In the genomic region with DNA sequence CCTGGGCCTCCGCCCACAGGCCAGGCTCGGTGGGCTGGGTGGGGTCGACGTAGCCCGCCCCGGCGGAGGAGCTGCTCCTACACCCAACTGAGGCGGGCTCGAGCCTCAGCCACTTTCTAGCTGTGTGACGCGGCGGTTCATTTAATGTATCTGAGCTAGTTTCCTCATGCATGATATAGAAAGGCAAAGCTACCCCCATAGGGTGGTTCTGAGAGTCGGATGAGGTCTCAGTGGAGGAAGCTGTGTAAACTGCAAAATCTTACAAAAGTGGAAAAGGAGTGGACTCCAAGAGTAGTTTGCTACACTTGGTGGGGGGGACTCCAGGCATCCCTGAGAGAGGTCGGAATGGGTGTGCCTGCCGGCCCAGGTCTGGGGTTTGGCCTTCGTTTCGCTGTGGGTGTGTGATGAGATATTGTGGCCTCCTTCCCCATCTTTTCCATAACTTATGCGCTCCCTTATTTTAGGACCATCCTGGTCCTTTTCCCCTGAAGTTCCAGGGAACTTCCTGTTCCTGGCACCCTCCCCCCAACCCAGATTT, we compare ENCODE assay signal across 8 cellular contexts. TPM values are rescaled to one million over a fixed set of nuclear protein-coding genes. Genes with fewer than 3 reads are reported as not detected.
DNase-seq lines count a peak whose midpoint lies in the region; ATAC-seq, FAIRE-seq and TF ChIP-seq lines count a peak whose summit lies in the region.

No MANE protein-coding gene starts in this region.

- H3K79me2 ChIP-seq in KMS-11 (ENCODE audit: insufficient read depth, low read depth) = peaks cover 54% of the 10 kb centered on the region

- TF ChIP-seq CTCF in BE2C (IDR thresholded peaks at IDR 0.05; ENCODE audit: low read depth, low read length) (no peak), KMS-11 (conservative IDR thresholded peaks at IDR 0.05; ENCODE audit: low read depth, low read length) (no peak), brain microvascular endothelial cell (IDR thresholded peaks at IDR 0.05; ENCODE audit: low read depth, low read length, missing control alignments) (no peak), lung (IDR thresholded peaks at IDR 0.05; ENCODE audit: control extremely low read depth, extremely low read depth) (no peak)

- H3K9me3 ChIP-seq in BE2C = no peaks in the 10 kb centered on the region
- no peaks in the 10 kb centered on the region for H3K9me3 ChIP-seq in lung (ENCODE audit: control insufficient read depth in 2 of 2, insufficient read depth in 1 of 2, low read length in 1 of 2)

- peak overlapping the region; percentile 81 for H3K4me2 ChIP-seq in KMS-11

- H4K20me1 ChIP-seq in KMS-11 (ENCODE audit: insufficient read depth) = no peaks in the 10 kb centered on the region; the same call in 1 of the 2 replicates

- ATAC-seq in GM19328 (IDR thresholded peaks at IDR 0.05; ENCODE audit: unreplicated experiment) (peak; percentile 24), lung (ENCODE audit: insufficient read depth, low FRiP score) (no peak)

- H3K36me3 ChIP-seq in BE2C (no peaks in the 10 kb centered on the region), KMS-11 (ENCODE audit: insufficient read depth) (no peaks in the 10 kb centered on the region), brain microvascular endothelial cell (replicated peaks) (no peaks in the 10 kb centered on the region), lung (ENCODE audit: control insufficient read depth in 2 of 2, insufficient read depth in 2 of 2, low read length in 2 of 2) (no peaks in the 10 kb centered on the region)

- H3K27ac ChIP-seq in KMS-11 = peak overlapping the region; percentile 50
- H3K27ac ChIP-seq in brain microvascular endothelial cell = peak overlapping the region; percentile 69
- H3K27ac ChIP-seq in lung (ENCODE audit: low read depth in 1 of 2, low read length in 1 of 2) = peak overlapping the region; percentile 84 to 92

- 9 to 10% methylated on average over 18 of the region's 18 CpGs for WGBS in lung, 2 donors

- H3K4me3 ChIP-seq in BE2C (ENCODE audit: low read depth, low read length) (peak overlapping the region; percentile 93), KMS-11 (IDR thresholded peaks at IDR 0.05; ENCODE audit: insufficient read depth, low read depth, low read length) (peak overlapping the region; percentile 96), brain microvascular endothelial cell (ENCODE audit: low read depth, low read length) (peak overlapping the region; percentile 96), lung (peak overlapping the region; percentile 84)

- peak overlapping the region; percentile 94 for H2AFZ ChIP-seq in KMS-11 (ENCODE audit: low read depth)

- no peak for FAIRE-seq in urothelium cell line (lab: Jason Lieb, UNC)

- in situ Hi-C loops in brain microvascular endothelial cell (cut with HindIII; ENCODE audit: low pct_ligation_motif_present, low sequenced_read_pairs) = no loop called here

- H3K27me3 ChIP-seq in BE2C = no peaks in the 10 kb centered on the region
- H3K27me3 ChIP-seq in KMS-11 (ENCODE audit: insufficient read depth, low read depth) = no peaks in the 10 kb centered on the region
- no peaks in the 10 kb centered on the region for H3K27me3 ChIP-seq in brain microvascular endothelial cell (replicated peaks)
- H3K27me3 ChIP-seq in lung (ENCODE audit: control insufficient read depth, insufficient read depth) = no peaks in the 10 kb centered on the region

- H3K4me1 ChIP-seq in BE2C (peaks cover 26% of the 10 kb centered on the region), KMS-11 (ENCODE audit: low read depth, poor library complexity, severe bottlenecking) (peaks cover 32% of the 10 kb centered on the region), lung (ENCODE audit: control insufficient read depth in 2 of 2, insufficient read depth in 2 of 2, low read length in 2 of 2) (peaks cover 3 to 11% of the 10 kb centered on the region in 2 donors)

- H3K9ac ChIP-seq in KMS-11 = peak overlapping the region; percentile 95

- peak; percentile 15 for DNase-seq in BE2C
- no peak for DNase-seq in brain microvascular endothelial cell
- DNase-seq in lung (ENCODE audit: low spot score) = no peak
- peak; percentile 48 for DNase-seq in urothelium cell line (ENCODE audit: low spot score)
- DNase-seq in NCI-H774 (lab: John Stamatoyannopoulos, UW) = no peak
- no peak for DNase-seq in NCI-H2171 treated with DMSO at 0.1 percent for 48 hours (lab: John Stamatoyannopoulos, UW)

RNA-seq across cellular contexts. Expression of a gene that starts 0.9 kb away (rescaled TPM):
- polyA plus RNA-seq in BE2C (2012; ENCODE audit: insufficient read depth, insufficient read length, low read depth) = 48.9 TPM
- 10 to 100 TPM; 35.9 to 38.6 TPM for total RNA-seq in lung
- 10 to 100 TPM; 15.5 to 25.5 TPM for polyA plus RNA-seq in lung

RNA-seq across cellular contexts. Expression of a gene that starts 40.2 kb away (rescaled TPM):
- polyA plus RNA-seq in BE2C (2012; ENCODE audit: insufficient read depth, insufficient read length, low read depth) = 10.7 TPM
- total RNA-seq in lung = 1 to 10 TPM in 1 of 2 donors, under 1 TPM in 1; 0.31 to 2.2 TPM
- polyA plus RNA-seq in lung = under 1 TPM; 0.30 to 0.65 TPM

Comparison
In these comparisons a context has a peak if more than half of its experiments do, and no peak if none do; other contexts are left out.
1. DNase-seq: peak in BE2C (single experiment) and urothelium cell line (single experiment); none in brain microvascular endothelial cell (single experiment), lung (single experiment), NCI-H774 (single experiment) and NCI-H2171 treated with DMSO at 0.1 percent for 48 hours (single experiment).
2. Peak in every context shown above with its lines, with median percentiles within 50 percentile points of each other: H3K4me3 ChIP-seq and H3K27ac ChIP-seq.